2 cellular contexts compared by ENCODE assay signal in genomic region chr10:117351558-117351957, GRCh38.
TF ChIP-seq lines count a peak whose summit lies in the region.

No MANE protein-coding gene starts in this region.

TF ChIP-seq in GM12878, 131 proteins besides CTCF, POLR2A, EP300 and RAD21:
- TF ChIP-seq STAT1 (conservative IDR thresholded peaks at IDR 0.05) (no peak), SPI1 (IDR thresholded peaks at IDR 0.05; ENCODE audit: borderline replicate concordance, insufficient read depth, low read depth, low read length) (no peak), SIX5 (IDR thresholded peaks at IDR 0.05; ENCODE audit: low read depth, low read length, severe bottlenecking) (no peak), NKRF (conservative IDR thresholded peaks at IDR 0.05) (no peak), MTA3 (IDR thresholded peaks at IDR 0.05; ENCODE audit: borderline replicate concordance, low read length) (no peak), CHD4 (IDR thresholded peaks at IDR 0.05) (no peak), RUNX3 (IDR thresholded peaks at IDR 0.05; ENCODE audit: low read length) (no peak), ZNF687 (IDR thresholded peaks at IDR 0.05) (no peak), MAX (IDR thresholded peaks at IDR 0.05; ENCODE audit: low read depth, low read length) (no peak)
TF ChIP-seq in GM12878: peak in this region for 0.

TF ChIP-seq in HepG2, 621 proteins besides CTCF, POLR2A, EP300 and RAD21:
- TF ChIP-seq FOXA3 (CRISPR knock-in tag; IDR thresholded peaks at IDR 0.05) (no peak), TEAD2 (CRISPR knock-in tag; IDR thresholded peaks at IDR 0.05) (no peak), ZNF12 (CRISPR knock-in tag; IDR thresholded peaks at IDR 0.05) (no peak), ZNF879 (CRISPR knock-in tag; IDR thresholded peaks at IDR 0.05) (no peak), ZUFSP (CRISPR knock-in tag; IDR thresholded peaks at IDR 0.05; ENCODE audit: borderline replicate concordance) (no peak), ZNF138 (CRISPR knock-in tag; IDR thresholded peaks at IDR 0.05; ENCODE audit: low read depth) (no peak), ZC3H13 (CRISPR knock-in tag; IDR thresholded peaks at IDR 0.05) (no peak), CREB3 (CRISPR knock-in tag; IDR thresholded peaks at IDR 0.05) (no peak), ZNF121 (CRISPR knock-in tag; IDR thresholded peaks at IDR 0.05) (peak; percentile 81), ZNF770 (CRISPR knock-in tag; IDR thresholded peaks at IDR 0.05) (0 out of 2 replicates have a peak, but pooled peaks have one; percentile 14), SNAI1 (CRISPR knock-in tag; IDR thresholded peaks at IDR 0.05; ENCODE audit: borderline replicate concordance) (no peak), CENPBD1 (CRISPR knock-in tag; IDR thresholded peaks at IDR 0.05; ENCODE audit: borderline replicate concordance, low read depth) (no peak), ZNF407 (CRISPR knock-in tag; IDR thresholded peaks at IDR 0.05; ENCODE audit: not compliant biosample characterization) (no peak), PITX1 (CRISPR knock-in tag; IDR thresholded peaks at IDR 0.05) (no peak), ZNF564 (CRISPR knock-in tag; IDR thresholded peaks at IDR 0.05) (no peak)
